ENCODE assay signal across 11 cellular contexts in the genomic region with DNA sequence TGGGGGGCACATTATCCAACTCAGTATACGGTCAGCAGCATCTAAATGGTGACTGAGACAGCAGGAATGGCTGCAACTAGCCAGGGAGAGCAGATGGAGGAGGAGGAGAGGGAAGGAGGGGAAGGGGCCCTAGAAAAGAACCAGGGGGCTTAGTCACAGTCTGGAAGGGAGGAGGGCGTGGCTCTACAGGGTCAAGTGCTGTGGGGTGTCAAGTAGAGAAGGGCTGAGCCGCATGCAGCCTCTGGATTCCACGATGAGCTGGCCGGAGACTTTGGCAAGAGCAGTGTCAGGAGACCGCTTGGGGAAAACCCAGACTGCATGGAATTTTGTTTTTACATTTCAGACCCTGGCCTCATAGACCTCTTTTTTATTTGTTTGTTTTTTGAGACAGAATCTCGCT. TPM values are rescaled to one million over a fixed set of nuclear protein-coding genes. Genes with fewer than 3 reads are reported as not detected.
A peak's percentile ranks its signal among the peaks of the same experiment; 100 is the strongest.
DNase-seq lines count a peak whose midpoint lies in the region; ATAC-seq and TF ChIP-seq lines count a peak whose summit lies in the region.
"Had no signal": no experiment of that assay in that cellular context is flagged by ENCODE, and none has a peak within 500 bp of the region (broad histone marks: within the 10 kb centered on the region; RNA-seq: fewer than 3 reads in every experiment).

No MANE protein-coding gene starts in this region.

- no peaks in the 10 kb centered on the region for H3K36me3 Mint-ChIP-seq in T-cell
- H3K36me3 Mint-ChIP-seq: CD4-positive, alpha-beta memory T cell had no signal

- H3K27me3 Mint-ChIP-seq in T-cell: peaks cover 10 to 12% of the 10 kb centered on the region in 2 donors

- peak; percentile 80 for ATAC-seq in omental fat pad (ENCODE audit: low FRiP score)
- ATAC-seq in HG03378 (IDR thresholded peaks at IDR 0.05; ENCODE audit: unreplicated experiment): no peak
- no peak for ATAC-seq in T-cell (replicated peaks in 1 of 4)

- no peaks in the 10 kb centered on the region for H3K9me3 Mint-ChIP-seq in T-cell

- no peak overlapping the region for H3K4me3 Mint-ChIP-seq in T-cell
- H3K4me3 Mint-ChIP-seq: CD4-positive, alpha-beta memory T cell had no signal

- CTCF ChIA-PET in T-cell (lab: Charles Lee): interaction anchor here in 1 of 2 donors (1.1 kb wide), 1 partner anchor 48 kb away, joined by 3 read pairs; no protein-coding TSS in a partner anchor

- no peaks in the 10 kb centered on the region for H3K4me1 Mint-ChIP-seq in T-cell
- H3K4me1 Mint-ChIP-seq: CD4-positive, alpha-beta memory T cell had no signal

- no peak overlapping the region for H3K27ac Mint-ChIP-seq in T-cell
- H3K27ac Mint-ChIP-seq: CD4-positive, alpha-beta memory T cell had no signal

- DNase-seq in AG20443 (ENCODE audit: low spot score) (peak; percentile 84), M059J (ENCODE audit: low read depth) (peak; percentile 91), epithelial cell of proximal tubule (ENCODE audit: low read depth) (peak; percentile 78), omental fat pad (ENCODE audit: low spot score) (peak; percentile 35), T-cell (no peak), NCI-H510A (lab: John Stamatoyannopoulos, UW) (no peak)
- no peak for DNase-seq in NK-92 treated with Interleukin-12 subunit alpha and Interleukin-12 subunit beta, amount 100 ng/mL, for 24 hours (lab: John Stamatoyannopoulos, UW)
- DNase-seq: activated naive CD4-positive, alpha-beta T cell treated with anti-CD3 and anti-CD28 coated beads, Interleukin-2, amount 50 U/mL, for 16 hours; CD4-positive, alpha-beta memory T cell; stimulated activated naive CD4-positive, alpha-beta T cell had no signal

- POLR2A ChIA-PET in T-cell (lab: Charles Lee): interaction anchor here in 1 of 2 donors (0.6 kb wide), 1 partner anchor 14 kb away, joined by 3 read pairs; no protein-coding TSS in a partner anchor

- no peak overlapping the region for H3K4me3 ChIP-seq in epithelial cell of proximal tubule (ENCODE audit: low read depth, low read length)

- TF ChIP-seq CTCF in epithelial cell of proximal tubule (conservative IDR thresholded peaks at IDR 0.05; ENCODE audit: low read depth, low read length) (no peak), omental fat pad (IDR thresholded peaks at IDR 0.05) (no peak)

RNA-seq across cellular contexts. Expression of gene PPFIA1, which starts 25.8 kb away (rescaled TPM):
- 25.3 and 32.2 TPM in 2 replicates for total RNA-seq in M059J (2014; rRNA removed; shearing (Covaris generic))
- total RNA-seq in epithelial cell of proximal tubule (18.0 and 23.9 TPM in 2 replicates), omental fat pad (100 to 1,000 TPM in 1 of 4 donors, 10 to 100 TPM in 3; 58.3 to 119 (median 84.7) TPM), T-cell (10 to 100 TPM; 41.0 to 50.7 (median 49.6) TPM)

RNA-seq across cellular contexts. Expression of gene FADD, which starts 41.6 kb away (rescaled TPM):
- total RNA-seq in M059J (2014; rRNA removed; shearing (Covaris generic)): 35.3 and 51.6 TPM in 2 replicates
- total RNA-seq in epithelial cell of proximal tubule: 39.0 and 39.7 TPM in 2 replicates
- 10 to 100 TPM; 18.4 to 30.1 (median 22.6) TPM for total RNA-seq in omental fat pad
- total RNA-seq in T-cell: 10 to 100 TPM in 4 of 5 donors, 1 to 10 TPM in 1; 8.4 to 53.9 (median 50.8) TPM

Comparison
In these comparisons a context has a peak if more than half of its experiments do, and no peak if none do; other contexts are left out.
1. DNase-seq: peak in AG20443 (single experiment), M059J (single experiment), epithelial cell of proximal tubule (single experiment) and omental fat pad (single experiment); none in T-cell (0 of 34), NK-92 treated with Interleukin-12 subunit alpha and Interleukin-12 subunit beta, amount 100 ng/mL, for 24 hours (single experiment) and NCI-H510A (single experiment).